Comparison of ENCODE assay signal across 17 cellular contexts in genomic region chr2:190723397-190724090, GRCh38.
DNase-seq lines count a peak whose midpoint lies in the region; TF ChIP-seq lines count a peak whose summit lies in the region.
"Had no signal": no experiment of that assay in that cellular context is flagged by ENCODE, and none has a peak within 500 bp of the region (broad histone marks: within the 10 kb centered on the region; RNA-seq: fewer than 3 reads in every experiment).

No MANE protein-coding gene starts in this region.

- H3K9me3 ChIP-seq in colonic mucosa = no peaks in the 10 kb centered on the region
- H3K9me3 ChIP-seq: BLaER1, pancreas had no signal

- DNase-seq in T-helper 1 cell (no peak), COLO829 (ENCODE audit: low spot score) (peak; percentile 70), cardiac fibroblast (ENCODE audit: low read depth in 2 of 2) (peak; percentile 26 to 63), iris pigment epithelial cell (ENCODE audit: low read depth) (peak; percentile 9), SIG-M5 (lab: John Stamatoyannopoulos, UW) (no peak), colonic mucosa (no peak), NCI-H526 (lab: John Stamatoyannopoulos, UW) (no peak)
- DNase-seq: activated B cell treated with CpG ODN at 0.5 μM for 24 hours, KBM-7, left colon, NCI-H2081, NCI-H524 treated with DMSO at 0.1 percent for 48 hours, OCI-M1, pancreas had no signal

- intact Hi-C loops in colonic mucosa (cut with DNase I) = no loop called here

- peaks cover 22% of the 10 kb centered on the region for H3K4me1 Mint-ChIP-seq in T-helper 1 cell treated with Interleukin-12 subunit alpha and Interleukin-12 subunit beta and Interleukin-4 antibody, amounts not matched to agents 30 μg/mL and 1 μg/mL, for 36 hours (ENCODE audit: low read depth)

- peak overlapping the region; percentile 37 for H3K27ac Mint-ChIP-seq in T-helper 1 cell treated with Interleukin-12 subunit alpha and Interleukin-12 subunit beta and Interleukin-4 antibody, amounts not matched to agents 30 μg/mL and 1 μg/mL, for 36 hours
- H3K27ac Mint-ChIP-seq: activated B cell treated with CpG ODN at 0.5 μM for 24 hours had no signal

- peaks cover 1% of the 10 kb centered on the region for H3K36me3 Mint-ChIP-seq in T-helper 1 cell treated with Interleukin-12 subunit alpha and Interleukin-12 subunit beta and Interleukin-4 antibody, amounts not matched to agents 30 μg/mL and 1 μg/mL, for 36 hours (ENCODE audit: low read depth)

- no peaks in the 10 kb centered on the region for H3K36me3 ChIP-seq in colonic mucosa
- H3K36me3 ChIP-seq: BLaER1, pancreas had no signal

- H3K27me3 ChIP-seq in colonic mucosa = no peaks in the 10 kb centered on the region
- H3K27me3 ChIP-seq: BLaER1, pancreas had no signal

- H3K4me3 Mint-ChIP-seq in T-helper 1 cell treated with Interleukin-12 subunit alpha and Interleukin-12 subunit beta and Interleukin-4 antibody, amounts not matched to agents 30 μg/mL and 1 μg/mL, for 36 hours = no peak overlapping the region
- H3K4me3 Mint-ChIP-seq: activated B cell treated with CpG ODN at 0.5 μM for 24 hours had no signal

- H3K9me3 Mint-ChIP-seq in T-helper 1 cell treated with Interleukin-12 subunit alpha and Interleukin-12 subunit beta and Interleukin-4 antibody, amounts not matched to agents 30 μg/mL and 1 μg/mL, for 36 hours = peaks cover 5% of the 10 kb centered on the region
- H3K9me3 Mint-ChIP-seq: activated B cell treated with CpG ODN at 0.5 μM for 24 hours had no signal

- H3K4me1 ChIP-seq in colonic mucosa = no peaks in the 10 kb centered on the region
- H3K4me1 ChIP-seq: pancreas had no signal

- H3K27me3 Mint-ChIP-seq in T-helper 1 cell treated with Interleukin-12 subunit alpha and Interleukin-12 subunit beta and Interleukin-4 antibody, amounts not matched to agents 30 μg/mL and 1 μg/mL, for 36 hours (ENCODE audit: low read depth) = no peaks in the 10 kb centered on the region
- H3K27me3 Mint-ChIP-seq: activated B cell treated with CpG ODN at 0.5 μM for 24 hours had no signal

- TF ChIP-seq CTCF in cardiac fibroblast (IDR thresholded peaks at IDR 0.05; ENCODE audit: low read depth, low read length) (no peak), colonic mucosa (IDR thresholded peaks at IDR 0.05) (no peak)

- H3K9ac ChIP-seq in colonic mucosa (ENCODE audit: low read depth in 2 of 2, low read length in 2 of 2) = no peak overlapping the region
- H3K9ac ChIP-seq: BLaER1 had no signal

- H3K27ac ChIP-seq in colonic mucosa = no peak overlapping the region
- H3K27ac ChIP-seq: BLaER1, pancreas had no signal

- H3K4me3 ChIP-seq in cardiac fibroblast (replicated peaks in 1 of 2; ENCODE audit: low read depth in 2 of 2, low read length in 2 of 2) (no peak overlapping the region), colonic mucosa (no peak overlapping the region)
- H3K4me3 ChIP-seq: BLaER1, pancreas, skin epidermis had no signal

Comparison
In these comparisons a context has a peak if more than half of its experiments do, and no peak if none do; other contexts are left out.
1. DNase-seq: peak in COLO829 (single experiment), cardiac fibroblast (2 of 2) and iris pigment epithelial cell (single experiment); none in T-helper 1 cell (0 of 5), SIG-M5 (single experiment), colonic mucosa (single experiment) and NCI-H526 (0 of 2).